ENCODE assay signal across 1 cellular context in the genomic region with DNA sequence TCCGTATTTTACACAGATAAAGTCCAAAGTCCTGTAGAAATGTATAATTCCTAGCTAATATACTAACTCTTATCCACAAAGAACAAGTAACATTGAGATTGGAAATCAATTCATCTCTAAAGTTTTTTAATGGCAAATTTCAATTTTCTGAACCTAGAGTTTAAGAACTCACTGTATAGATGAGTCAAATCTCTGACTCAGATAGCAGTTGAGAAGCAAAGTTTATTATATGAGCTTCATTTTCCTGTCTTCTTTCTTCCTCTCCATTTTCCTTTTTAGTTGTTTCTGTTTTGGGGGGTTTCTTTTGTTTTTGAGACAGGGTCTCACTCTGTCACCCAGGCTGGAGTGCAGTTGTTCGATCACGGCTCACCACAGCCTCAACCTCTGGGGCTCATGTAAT.
TF ChIP-seq lines count a peak whose summit lies in the region.

No MANE protein-coding gene starts in this region.

TF ChIP-seq in IMR-90, 13 proteins besides CTCF, POLR2A, EP300 and RAD21:
- TF ChIP-seq NFE2L2 (IDR thresholded peaks at IDR 0.05; ENCODE audit: low read depth, low read length) (no peak), SMC3 (IDR thresholded peaks at IDR 0.05; ENCODE audit: low read depth, low read length) (no peak), CHD1 (IDR thresholded peaks at IDR 0.05; ENCODE audit: low read depth, low read length) (no peak), FOS (IDR thresholded peaks at IDR 0.05; ENCODE audit: low read depth, low read length) (no peak), MAZ (IDR thresholded peaks at IDR 0.05; ENCODE audit: borderline replicate concordance, low read depth, low read length) (no peak), BHLHE40 (IDR thresholded peaks at IDR 0.05; ENCODE audit: low read depth, low read length) (no peak), RCOR1 (IDR thresholded peaks at IDR 0.05; ENCODE audit: insufficient replicate concordance, low read length) (no peak), MAFK (IDR thresholded peaks at IDR 0.05; ENCODE audit: low read depth, low read length) (no peak), CEBPB (IDR thresholded peaks at IDR 0.05; ENCODE audit: low read depth, low read length) (no peak), RFX5 (IDR thresholded peaks at IDR 0.05; ENCODE audit: low read depth, low read length) (no peak), MXI1 (IDR thresholded peaks at IDR 0.05; ENCODE audit: borderline replicate concordance, low read depth, low read length) (no peak)
- TF ChIP-seq, protein P1, sequence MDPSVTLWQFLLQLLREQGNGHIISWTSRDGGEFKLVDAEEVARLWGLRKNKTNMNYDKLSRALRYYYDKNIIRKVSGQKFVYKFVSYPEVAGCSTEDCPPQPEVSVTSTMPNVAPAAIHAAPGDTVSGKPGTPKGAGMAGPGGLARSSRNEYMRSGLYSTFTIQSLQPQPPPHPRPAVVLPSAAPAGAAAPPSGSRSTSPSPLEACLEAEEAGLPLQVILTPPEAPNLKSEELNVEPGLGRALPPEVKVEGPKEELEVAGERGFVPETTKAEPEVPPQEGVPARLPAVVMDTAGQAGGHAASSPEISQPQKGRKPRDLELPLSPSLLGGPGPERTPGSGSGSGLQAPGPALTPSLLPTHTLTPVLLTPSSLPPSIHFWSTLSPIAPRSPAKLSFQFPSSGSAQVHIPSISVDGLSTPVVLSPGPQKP (IDR thresholded peaks at IDR 0.05; ENCODE audit: borderline replicate concordance, low read depth, low read length), result no peak
- TF ChIP-seq, protein P2, sequence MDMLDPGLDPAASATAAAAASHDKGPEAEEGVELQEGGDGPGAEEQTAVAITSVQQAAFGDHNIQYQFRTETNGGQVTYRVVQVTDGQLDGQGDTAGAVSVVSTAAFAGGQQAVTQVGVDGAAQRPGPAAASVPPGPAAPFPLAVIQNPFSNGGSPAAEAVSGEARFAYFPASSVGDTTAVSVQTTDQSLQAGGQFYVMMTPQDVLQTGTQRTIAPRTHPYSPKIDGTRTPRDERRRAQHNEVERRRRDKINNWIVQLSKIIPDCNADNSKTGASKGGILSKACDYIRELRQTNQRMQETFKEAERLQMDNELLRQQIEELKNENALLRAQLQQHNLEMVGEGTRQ (IDR thresholded peaks at IDR 0.05; ENCODE audit: low read depth, low read length), result no peak
